ENCODE assay signal across 8 cellular contexts in the genomic region with DNA sequence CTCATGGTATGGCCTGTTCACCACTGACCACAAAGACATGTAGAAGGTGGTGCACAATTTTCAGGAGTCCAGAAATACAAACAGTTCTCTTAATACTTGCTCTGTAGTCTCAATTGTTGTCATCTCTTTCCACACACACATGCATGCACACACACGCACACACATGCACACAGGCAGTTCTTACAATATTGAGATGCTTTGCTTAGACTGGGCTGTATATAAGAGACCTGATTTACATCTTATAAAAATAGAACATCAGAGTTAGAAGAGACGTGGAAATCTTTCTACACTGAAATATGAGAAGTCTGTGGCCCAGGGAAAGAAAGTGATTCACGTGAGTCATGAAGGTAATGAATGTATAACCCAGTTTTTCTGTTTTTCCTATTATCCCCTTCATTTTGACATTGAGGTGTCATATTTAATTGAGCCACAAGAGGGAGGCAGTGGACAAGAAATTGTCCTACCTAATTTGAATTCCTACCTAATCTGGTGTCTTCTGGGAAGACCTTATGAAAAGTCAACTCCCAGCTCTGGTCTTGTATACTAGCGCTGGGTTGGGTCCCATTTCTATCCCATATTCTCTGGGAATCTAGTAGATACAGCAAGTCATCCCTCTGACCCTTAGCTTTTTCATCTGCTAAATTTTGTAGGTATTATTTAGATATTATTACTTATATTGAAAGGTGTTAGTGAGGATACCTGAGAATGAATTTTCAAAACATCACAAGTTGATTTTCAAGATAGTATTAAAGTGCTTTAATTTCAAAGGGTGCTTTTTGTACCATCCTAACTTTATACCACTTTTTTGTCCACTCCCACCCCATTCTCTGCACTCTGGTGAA. TPM values are rescaled to one million over a fixed set of nuclear protein-coding genes. Genes with fewer than 3 reads are reported as not detected.
DNase-seq lines count a peak whose midpoint lies in the region; ATAC-seq and TF ChIP-seq lines count a peak whose summit lies in the region.

No MANE protein-coding gene starts in this region.

- no peak overlapping the region for H3K4me2 ChIP-seq in hepatocyte

- no peaks in the 10 kb centered on the region for H3K79me2 ChIP-seq in hepatocyte

- peak; percentile 68 for TF ChIP-seq CTCF in AG10803 (conservative IDR thresholded peaks at IDR 0.05; ENCODE audit: low read length)
- TF ChIP-seq CTCF in WERI-Rb-1 (IDR thresholded peaks at IDR 0.05; ENCODE audit: low read depth, low read length), result peak; percentile 38
- TF ChIP-seq CTCF in hepatocyte (IDR thresholded peaks at IDR 0.05; ENCODE audit: poor library complexity), result peak; percentile 65

- H4K20me1 ChIP-seq in hepatocyte (ENCODE audit: insufficient read depth, poor library complexity, severe bottlenecking), result no peaks in the 10 kb centered on the region

- ATAC-seq in stimulated activated naive CD8-positive, alpha-beta T cell treated with anti-CD3 and anti-CD28 coated beads, Interleukin-15, Interleukin-2, amounts not matched to agents 100 U/mL and 50 U/mL, for 24 hours, result peak; percentile 55
- ATAC-seq in GM21529 (IDR thresholded peaks at IDR 0.05; ENCODE audit: unreplicated experiment), result no peak

- no peak overlapping the region for H3K27ac ChIP-seq in WERI-Rb-1
- no peak overlapping the region for H3K27ac ChIP-seq in hepatocyte

- no peak overlapping the region for H2AFZ ChIP-seq in hepatocyte

- no peaks in the 10 kb centered on the region for H3K4me1 ChIP-seq in hepatocyte (ENCODE audit: insufficient read depth)

- 29% methylated on average over 4 of the region's 4 CpGs for WGBS in hepatocyte (ENCODE audit: low lambda C conversion rate, missing lambda C conversion rate)

- H3K27me3 ChIP-seq in WERI-Rb-1 (ENCODE audit: insufficient read depth, low read depth, severe bottlenecking) (peaks cover 9% of the 10 kb centered on the region), hepatocyte (no peaks in the 10 kb centered on the region)

- H3K9me2 ChIP-seq in hepatocyte (replicated peaks; ENCODE audit: insufficient read depth), result no peaks in the 10 kb centered on the region

- no peaks in the 10 kb centered on the region for H3K36me3 ChIP-seq in WERI-Rb-1
- no peaks in the 10 kb centered on the region for H3K36me3 ChIP-seq in hepatocyte (replicated peaks; ENCODE audit: insufficient read depth, low read depth)

- DNase-seq in AG10803 (ENCODE audit: low read depth) (peak; percentile 13), GDM1 (lab: John Stamatoyannopoulos, UW) (peak; percentile 20), M059J (ENCODE audit: low read depth) (peak; percentile 67), WERI-Rb-1 (no peak), hepatocyte (ENCODE audit: low spot score) (peak; percentile 39), mucosa of gallbladder (ENCODE audit: low spot score) (no peak)
- peak; percentile 15 for DNase-seq in stimulated activated naive CD8-positive, alpha-beta T cell treated with anti-CD3 and anti-CD28 coated beads, Interleukin-15, Interleukin-2, amounts not matched to agents 100 U/mL and 50 U/mL, for 24 hours

- no peak overlapping the region for H3K4me3 ChIP-seq in AG10803 (ENCODE audit: low read length)
- H3K4me3 ChIP-seq in WERI-Rb-1 (ENCODE audit: low read depth, low read length), result no peak overlapping the region
- no peak overlapping the region for H3K4me3 ChIP-seq in hepatocyte

- H3K9me3 ChIP-seq in WERI-Rb-1 (ENCODE audit: severe bottlenecking), result peaks cover 14% of the 10 kb centered on the region
- H3K9me3 ChIP-seq in hepatocyte (ENCODE audit: low read depth), result no peaks in the 10 kb centered on the region

RNA-seq across cellular contexts. Expression of gene MS4A4A, which starts 14.9 kb away (rescaled TPM):
- 33.0 and 50.9 TPM in 2 replicates for total RNA-seq in M059J (2014; rRNA removed; shearing (Covaris generic))
- total RNA-seq in hepatocyte, result 1.8 and 5.3 TPM in 2 replicates
- 0.48 and 0.69 TPM in 2 replicates for polyA plus RNA-seq in hepatocyte
- 28.9 TPM for total RNA-seq in mucosa of gallbladder

RNA-seq across cellular contexts. Expression of gene MS4A4E, which starts 22.7 kb away (rescaled TPM):
- total RNA-seq in M059J (2014; rRNA removed; shearing (Covaris generic)), result not detected in 2 replicates
- not detected in 2 replicates for total RNA-seq in hepatocyte
- 0.18 TPM in 1 of 2 replicates, not detected in the other for polyA plus RNA-seq in hepatocyte
- 3.5 TPM for total RNA-seq in mucosa of gallbladder

Comparison
In these comparisons a context has a peak if more than half of its experiments do, and no peak if none do; other contexts are left out.
1. DNase-seq: peak in AG10803 (single experiment), GDM1 (single experiment), M059J (single experiment), hepatocyte (single experiment) and stimulated activated naive CD8-positive, alpha-beta T cell treated with anti-CD3 and anti-CD28 coated beads, Interleukin-15, Interleukin-2, amounts not matched to agents 100 U/mL and 50 U/mL, for 24 hours (single experiment); none in WERI-Rb-1 (single experiment) and mucosa of gallbladder (single experiment).
2. Peak in every context shown above with its lines, with median percentiles within 50 percentile points of each other: CTCF ChIP-seq.